Comparison of ENCODE assay signal across 20 cellular contexts in the genomic region with DNA sequence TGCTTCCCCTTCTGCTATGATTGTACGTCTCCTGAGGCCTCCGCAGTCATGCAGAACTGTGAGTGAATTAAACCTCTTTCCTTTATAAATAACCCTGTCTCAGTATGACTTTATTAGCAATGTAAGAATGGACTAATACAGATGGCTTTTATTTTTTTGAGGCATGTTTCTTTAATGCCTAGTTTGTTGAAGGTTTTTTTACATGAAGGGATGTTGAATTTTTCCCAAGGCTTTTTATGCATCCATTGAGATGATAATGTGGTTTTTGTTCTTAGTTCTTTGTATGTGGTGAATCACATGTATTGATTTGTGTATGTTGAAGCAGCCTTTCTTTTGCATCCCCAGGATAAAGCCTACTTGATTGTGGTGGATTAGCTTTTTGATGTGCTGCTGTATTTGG.
DNase-seq lines count a peak whose midpoint lies in the region; ATAC-seq, FAIRE-seq and TF ChIP-seq lines count a peak whose summit lies in the region.
"Had no signal": no experiment of that assay in that cellular context is flagged by ENCODE, and none has a peak within 500 bp of the region (broad histone marks: within the 10 kb centered on the region; RNA-seq: fewer than 3 reads in every experiment).

No MANE protein-coding gene starts in this region.

- 54% methylated on average over 2 of the region's 2 CpGs for WGBS in esophagus muscularis mucosa

- H3K27ac ChIP-seq in HUES48 (ENCODE audit: low read depth, low read length) (peak overlapping the region; percentile 45), astrocyte (ENCODE audit: low read depth, low read length) (no peak overlapping the region), neural progenitor cell (no peak overlapping the region), esophagus muscularis mucosa (replicated peaks in 1 of 4) (peak overlapping the region in 1 of 4 donors; percentile 14)
- H3K27ac ChIP-seq: BLaER1 treated with 17β-estradiol and CSF1 and Interleukin-3, amounts not matched to agents 10 nM and 100 nM; GM23248; HL-60 had no signal

- H3K27me3 ChIP-seq in HUES48 (ENCODE audit: control insufficient read depth, insufficient read depth, low read length) (no peaks in the 10 kb centered on the region), astrocyte (ENCODE audit: insufficient read depth, low read length) (no peaks in the 10 kb centered on the region), neural progenitor cell (no peaks in the 10 kb centered on the region), esophagus muscularis mucosa (no peaks in the 10 kb centered on the region)
- H3K27me3 ChIP-seq: BLaER1 treated with 17β-estradiol and CSF1 and Interleukin-3, amounts not matched to agents 10 nM and 100 nM had no signal

- peaks cover 9% of the 10 kb centered on the region for H3K4me1 ChIP-seq in HUES48 (ENCODE audit: control insufficient read depth, insufficient read depth, low read length)
- no peaks in the 10 kb centered on the region for H3K4me1 ChIP-seq in astrocyte (ENCODE audit: insufficient read depth, low read length)
- H3K4me1 ChIP-seq in neural progenitor cell: no peaks in the 10 kb centered on the region
- peaks cover 0 to 15% (median 2%) of the 10 kb centered on the region in 4 donors for H3K4me1 ChIP-seq in esophagus muscularis mucosa

- H3K36me3 ChIP-seq in HUES48 (ENCODE audit: control insufficient read depth, insufficient read depth, low read length): no peaks in the 10 kb centered on the region
- no peaks in the 10 kb centered on the region for H3K36me3 ChIP-seq in astrocyte (ENCODE audit: insufficient read depth, low read length)
- no peaks in the 10 kb centered on the region for H3K36me3 ChIP-seq in neural progenitor cell
- H3K36me3 ChIP-seq in esophagus muscularis mucosa: no peaks in the 10 kb centered on the region
- H3K36me3 ChIP-seq: BLaER1 treated with 17β-estradiol and CSF1 and Interleukin-3, amounts not matched to agents 10 nM and 100 nM had no signal

- peak; percentile 17 for FAIRE-seq in astrocyte (lab: Jason Lieb, UNC)
- FAIRE-seq: H54 had no signal

- H3K27ac Mint-ChIP-seq in astrocyte (ENCODE audit: unreplicated experiment): no peak overlapping the region
- H3K27ac Mint-ChIP-seq in neural progenitor cell: no peak overlapping the region
- H3K27ac Mint-ChIP-seq: CD8-positive, alpha-beta T cell; HFFc6 had no signal

- peaks cover 3% of the 10 kb centered on the region; the same call in 1 of the 2 replicates for H3K9me3 ChIP-seq in HUES48 (ENCODE audit: control insufficient read depth, insufficient read depth, low read length)
- peaks cover 4% of the 10 kb centered on the region for H3K9me3 ChIP-seq in astrocyte (ENCODE audit: insufficient read depth, low read depth, low read length)
- no peaks in the 10 kb centered on the region for H3K9me3 ChIP-seq in neural progenitor cell (ENCODE audit: low read depth)
- peaks cover 0 to 13% (median 10%) of the 10 kb centered on the region in 4 donors for H3K9me3 ChIP-seq in esophagus muscularis mucosa

- ATAC-seq in left lobe of liver: no peak
- ATAC-seq: CD8-positive, alpha-beta T cell; HCT116 had no signal

- no peak overlapping the region for H2AFZ ChIP-seq in astrocyte (ENCODE audit: low read depth, low read length)
- H2AFZ ChIP-seq in neural progenitor cell (replicated peaks): peak overlapping the region; percentile 30
- H2AFZ ChIP-seq: GM23248 had no signal

- TF ChIP-seq POLR2A in esophagus muscularis mucosa (IDR thresholded peaks at IDR 0.05; ENCODE audit: low read depth): no peak

- H3K36me3 Mint-ChIP-seq in astrocyte (ENCODE audit: low read depth, unreplicated experiment): peaks cover 3% of the 10 kb centered on the region
- no peaks in the 10 kb centered on the region for H3K36me3 Mint-ChIP-seq in neural progenitor cell
- H3K36me3 Mint-ChIP-seq: CD8-positive, alpha-beta T cell had no signal

- no peaks in the 10 kb centered on the region for H3K4me1 Mint-ChIP-seq in astrocyte (ENCODE audit: low read depth, unreplicated experiment)
- H3K4me1 Mint-ChIP-seq in neural progenitor cell: peaks cover 5% of the 10 kb centered on the region

- H3K4me2 ChIP-seq in astrocyte (ENCODE audit: low read length) (no peak overlapping the region), neural progenitor cell (no peak overlapping the region)

- intact Hi-C loops in esophagus muscularis mucosa (cut with DNase I): no loop called here

- H3K79me2 ChIP-seq in astrocyte (ENCODE audit: insufficient read depth, low read length) (no peaks in the 10 kb centered on the region), neural progenitor cell (ENCODE audit: low read depth) (no peaks in the 10 kb centered on the region)

- peaks cover 15% of the 10 kb centered on the region for H3K9me3 Mint-ChIP-seq in astrocyte (ENCODE audit: unreplicated experiment)
- H3K9me3 Mint-ChIP-seq in neural progenitor cell: peaks cover 30% of the 10 kb centered on the region

- TF ChIP-seq CTCF in astrocyte (IDR thresholded peaks at IDR 0.05; ENCODE audit: insufficient read depth, low read depth, low read length) (no peak), neural progenitor cell (IDR thresholded peaks at IDR 0.05) (no peak), esophagus muscularis mucosa (IDR thresholded peaks at IDR 0.05) (no peak)

- no peak overlapping the region for H3K4me3 ChIP-seq in HUES48 (ENCODE audit: low read depth, low read length)
- H3K4me3 ChIP-seq in astrocyte (ENCODE audit: insufficient read depth, low read depth, low read length): no peak overlapping the region
- H3K4me3 ChIP-seq in neural progenitor cell: no peak overlapping the region
- H3K4me3 ChIP-seq in esophagus muscularis mucosa: no peak overlapping the region
- H3K4me3 ChIP-seq: BLaER1 treated with 17β-estradiol and CSF1 and Interleukin-3, amounts not matched to agents 10 nM and 100 nM; GM23248 had no signal

- H3K9ac ChIP-seq in HUES48 (ENCODE audit: low read depth, low read length) (no peak overlapping the region), astrocyte (ENCODE audit: low read length) (no peak overlapping the region), neural progenitor cell (no peak overlapping the region)
- H3K9ac ChIP-seq: BLaER1 treated with 17β-estradiol and CSF1 and Interleukin-3, amounts not matched to agents 10 nM and 100 nM; GM23248 had no signal

- no peaks in the 10 kb centered on the region for H3F3A ChIP-seq in neural progenitor cell (ENCODE audit: low read depth)

- DNase-seq in NCI-H345 (lab: John Stamatoyannopoulos, UW) (peak; percentile 31), NCI-H345 treated with DMSO at 0.1 percent for 48 hours (lab: John Stamatoyannopoulos, UW; ENCODE audit: unreplicated experiment) (no peak), astrocyte (ENCODE audit: low read depth) (no peak), neural progenitor cell (ENCODE audit: low spot score) (no peak), left lobe of liver (ENCODE audit: low spot score) (no peak), esophagus muscularis mucosa (ENCODE audit: extremely low spot score) (no peak), MV-4-11 (lab: John Stamatoyannopoulos, UW) (no peak)
- DNase-seq: 8988T; Calu3; CD8-positive, alpha-beta T cell; DMS79 treated with DMSO at 0.1 percent for 48 hours; GF-D8; GM23248; HFFc6; IMR-90 had no signal

- peaks cover 1% of the 10 kb centered on the region for H3K27me3 Mint-ChIP-seq in astrocyte (ENCODE audit: low read depth, unreplicated experiment)
- H3K27me3 Mint-ChIP-seq in neural progenitor cell (ENCODE audit: insufficient read depth, low read depth): peaks cover 3% of the 10 kb centered on the region

- no peak for TF ChIP-seq EP300 in esophagus muscularis mucosa (IDR thresholded peaks at IDR 0.05)

- H4K20me1 ChIP-seq in astrocyte (ENCODE audit: insufficient read depth, low read length) (no peaks in the 10 kb centered on the region), neural progenitor cell (ENCODE audit: low read depth) (no peaks in the 10 kb centered on the region)
- H4K20me1 ChIP-seq: BLaER1 treated with 17β-estradiol and CSF1 and Interleukin-3, amounts not matched to agents 10 nM and 100 nM had no signal

- H3K4me3 Mint-ChIP-seq in astrocyte (ENCODE audit: unreplicated experiment) (no peak overlapping the region), neural progenitor cell (no peak overlapping the region)
- H3K4me3 Mint-ChIP-seq: CD8-positive, alpha-beta T cell; HFFc6 had no signal
